ENCODE assay signal across 20 cellular contexts in genomic region chr12:69338120-69338859, GRCh38.
A peak's percentile ranks its signal among the peaks of the same experiment; 100 is the strongest.
DNase-seq lines count a peak whose midpoint lies in the region; ATAC-seq and TF ChIP-seq lines count a peak whose summit lies in the region.
"Had no signal": no experiment of that assay in that cellular context is flagged by ENCODE, and none has a peak within 500 bp of the region (broad histone marks: within the 10 kb centered on the region; RNA-seq: fewer than 3 reads in every experiment).

No MANE protein-coding gene starts in this region.

- ATAC-seq in GM21526 (IDR thresholded peaks at IDR 0.05; ENCODE audit: low FRiP score, unreplicated experiment), result no peak
- ATAC-seq: activated T-cell treated with anti-CD3 and anti-CD28 coated beads, Interleukin-2, amount 50 U/mL, for 4 hours; CD8-positive, alpha-beta T cell; gastroesophageal sphincter; PC-3; SK-N-SH treated with all-trans-retinoic acid at 6 μM for 48 hours had no signal

- no peaks in the 10 kb centered on the region for H3K27me3 ChIP-seq in neutrophil
- H3K27me3 ChIP-seq: gastroesophageal sphincter had no signal

- TF ChIP-seq CTCF in neutrophil (IDR thresholded peaks at IDR 0.05), result no peak

- peaks cover 97 to 100% of the 10 kb centered on the region in 2 experiments for H3K4me1 ChIP-seq in neutrophil (ENCODE audit: control insufficient read depth in 1 of 2, insufficient read depth in 1 of 2, low read depth in 1 of 2, low read length in 1 of 2)
- H3K4me1 ChIP-seq: gastroesophageal sphincter had no signal

- H3K4me3 ChIP-seq in neutrophil (ENCODE audit: low read depth in 1 of 2, low read length in 1 of 2), result peak overlapping the region in 1 of 2 experiments; percentile 37
- H3K4me3 ChIP-seq: gastroesophageal sphincter, lung had no signal

- DNase-seq in CD1c-positive myeloid dendritic cell (ENCODE audit: extremely low spot score), result peak; percentile 95
- DNase-seq in NOMO-1 treated with dmso at 0.1 percent for 144 hours (lab: John Stamatoyannopoulos, UW; ENCODE audit: unreplicated experiment), result peak; percentile 47
- peak; percentile 29 for DNase-seq in amniotic epithelial cell (ENCODE audit: low read depth)
- DNase-seq in NCI-H1436 treated with DMSO at 0.1 percent for 48 hours (lab: John Stamatoyannopoulos, UW), result no peak
- no peak for DNase-seq in substantia nigra (lab: John Stamatoyannopoulos, UW)
- no peak for DNase-seq in stimulated activated naive CD4-positive, alpha-beta T cell (lab: John Stamatoyannopoulos, UW)
- DNase-seq: activated CD4-positive, alpha-beta T cell treated with anti-CD3 and anti-CD28 coated beads, Interleukin-2, amount 50 U/mL, for 48 hours; activated T-cell treated with anti-CD3 and anti-CD28 coated beads, Interleukin-2, amount 50 U/mL, for 4 hours; brain microvascular endothelial cell; CD8-positive, alpha-beta T cell; dermis blood vessel endothelial cell; EL; NCI-H1930; NCI-H510A; PC-3 had no signal

- H3K36me3 ChIP-seq in neutrophil, result no peaks in the 10 kb centered on the region
- H3K36me3 ChIP-seq: brain microvascular endothelial cell, gastroesophageal sphincter had no signal

- H3K9me3 ChIP-seq in neutrophil, result no peaks in the 10 kb centered on the region
- H3K9me3 ChIP-seq: gastroesophageal sphincter had no signal

- H3K27ac ChIP-seq in neutrophil, result peak overlapping the region; percentile 91
- no peak overlapping the region for H3K27ac ChIP-seq in substantia nigra (ENCODE audit: low read depth, low read length, poor library complexity, severe bottlenecking)
- H3K27ac ChIP-seq: brain microvascular endothelial cell, gastroesophageal sphincter had no signal

Comparison
In these comparisons a context has a peak if more than half of its experiments do, and no peak if none do; other contexts are left out.
1. DNase-seq: peak in CD1c-positive myeloid dendritic cell (single experiment), NOMO-1 treated with dmso at 0.1 percent for 144 hours (single experiment) and amniotic epithelial cell (single experiment); none in NCI-H1436 treated with DMSO at 0.1 percent for 48 hours (single experiment), substantia nigra (0 of 49) and stimulated activated naive CD4-positive, alpha-beta T cell (0 of 6).